Comparison of ENCODE assay signal across 13 cellular contexts in genomic region chr6:42140756-42141602, GRCh38. TPM values are rescaled to one million over a fixed set of nuclear protein-coding genes. Genes with fewer than 3 reads are reported as not detected.
A peak's percentile ranks its signal among the peaks of the same experiment; 100 is the strongest.
DNase-seq lines count a peak whose midpoint lies in the region; ATAC-seq lines count a peak whose summit lies in the region.
"Had no signal": no experiment of that assay in that cellular context is flagged by ENCODE, and none has a peak within 500 bp of the region (broad histone marks: within the 10 kb centered on the region; RNA-seq: fewer than 3 reads in every experiment).

No MANE protein-coding gene starts in this region.

- peak overlapping the region; percentile 81 for H3K18ac ChIP-seq in mesendoderm (ENCODE audit: low read length)

- H3K4me1 Mint-ChIP-seq in activated CD8-positive, alpha-beta T cell treated with anti-CD3 and anti-CD28 coated beads, Interleukin-2, amount 10 ng/mL, durations not matched to agents 7 days and 5 days (ENCODE audit: low read depth), result peaks cover 8% of the 10 kb centered on the region
- H3K4me1 Mint-ChIP-seq in natural killer cell treated with Interleukin-12 subunit alpha and Interleukin-12 subunit beta and Interleukin-15 and Interleukin-18, amount 100 ng/mL, for 72 hours (ENCODE audit: low read depth in 2 of 2), result peaks cover 5 to 6% of the 10 kb centered on the region in 2 donors

- peak overlapping the region; percentile 92 for H3K4me2 ChIP-seq in mesendoderm (ENCODE audit: low read length)

- intact Hi-C loops in Right ventricle myocardium superior (cut with DNase I), result no loop called here
- intact Hi-C loops in cardiac septum (cut with DNase I), result no loop called here

- H3K4me3 ChIP-seq in ectodermal cell (ENCODE audit: insufficient read depth, low read depth, low read length), result peak overlapping the region; percentile 56
- peak overlapping the region; percentile 91 for H3K4me3 ChIP-seq in mesendoderm (ENCODE audit: low read length)
- peak overlapping the region; percentile 9 for H3K4me3 ChIP-seq in urinary bladder (ENCODE audit: low read depth, low read length)

- peak; percentile 54 for DNase-seq in Right ventricle myocardium superior
- DNase-seq in cardiac septum (ENCODE audit: low spot score), result no peak
- no peak for DNase-seq in mesendoderm
- DNase-seq in activated CD8-positive, alpha-beta T cell treated with anti-CD3 and anti-CD28 coated beads, Interleukin-2, amount 10 ng/mL, durations not matched to agents 7 days and 5 days, result no peak
- DNase-seq in natural killer cell treated with Interleukin-12 subunit alpha and Interleukin-12 subunit beta and Interleukin-15 and Interleukin-18, amount 100 ng/mL, for 72 hours (ENCODE audit: low spot score), result no peak
- DNase-seq in COLO829 (ENCODE audit: low spot score), result no peak
- DNase-seq: activated CD4-positive, CD25-positive, alpha-beta regulatory T cell; glutamatergic neuron; GOT3 had no signal

- ATAC-seq in Right ventricle myocardium superior (ENCODE audit: poor library complexity), result no peak
- no peak for ATAC-seq in activated CD8-positive, alpha-beta T cell treated with anti-CD3 and anti-CD28 coated beads, Interleukin-2, amount 10 ng/mL, durations not matched to agents 7 days and 5 days
- no peak for ATAC-seq in natural killer cell treated with Interleukin-12 subunit alpha and Interleukin-12 subunit beta and Interleukin-15 and Interleukin-18, amount 100 ng/mL, for 72 hours

- peak overlapping the region; percentile 33 for H2AK5ac ChIP-seq in mesendoderm (ENCODE audit: low read length)

- no peaks in the 10 kb centered on the region for H3K36me3 Mint-ChIP-seq in activated CD8-positive, alpha-beta T cell treated with anti-CD3 and anti-CD28 coated beads, Interleukin-2, amount 10 ng/mL, durations not matched to agents 7 days and 5 days (ENCODE audit: low read depth)
- no peaks in the 10 kb centered on the region for H3K36me3 Mint-ChIP-seq in natural killer cell treated with Interleukin-12 subunit alpha and Interleukin-12 subunit beta and Interleukin-15 and Interleukin-18, amount 100 ng/mL, for 72 hours

- no peak overlapping the region for H4K5ac ChIP-seq in mesendoderm (ENCODE audit: low read length)

- H2BK5ac ChIP-seq in mesendoderm (ENCODE audit: low read length), result peak overlapping the region; percentile 46

- no peak overlapping the region for H4K8ac ChIP-seq in mesendoderm (ENCODE audit: low read depth, low read length)

- no peak overlapping the region for H2BK15ac ChIP-seq in mesendoderm (replicated peaks; ENCODE audit: low read depth)

- H3K79me2 ChIP-seq in mesendoderm (ENCODE audit: control insufficient read depth, insufficient read depth, low read length), result peaks cover 35% of the 10 kb centered on the region

- peaks cover 32% of the 10 kb centered on the region for H3K27me3 Mint-ChIP-seq in activated CD8-positive, alpha-beta T cell treated with anti-CD3 and anti-CD28 coated beads, Interleukin-2, amount 10 ng/mL, durations not matched to agents 7 days and 5 days (ENCODE audit: low read depth)
- H3K27me3 Mint-ChIP-seq in natural killer cell treated with Interleukin-12 subunit alpha and Interleukin-12 subunit beta and Interleukin-15 and Interleukin-18, amount 100 ng/mL, for 72 hours, result peaks cover 18 to 29% of the 10 kb centered on the region in 2 donors

- H3K36me3 ChIP-seq in ectodermal cell (ENCODE audit: control insufficient read depth, insufficient read depth, low read length) (no peaks in the 10 kb centered on the region), mesendoderm (ENCODE audit: control insufficient read depth, insufficient read depth, low read length) (no peaks in the 10 kb centered on the region), urinary bladder (ENCODE audit: insufficient read depth) (no peaks in the 10 kb centered on the region)

- H3K9me3 ChIP-seq in ectodermal cell (ENCODE audit: control insufficient read depth, low read length), result no peaks in the 10 kb centered on the region

- H3K79me1 ChIP-seq in mesendoderm (ENCODE audit: low read length), result peaks cover 11% of the 10 kb centered on the region

- H3K4me3 Mint-ChIP-seq in activated CD8-positive, alpha-beta T cell treated with anti-CD3 and anti-CD28 coated beads, Interleukin-2, amount 10 ng/mL, durations not matched to agents 7 days and 5 days, result no peak overlapping the region
- no peak overlapping the region for H3K4me3 Mint-ChIP-seq in natural killer cell treated with Interleukin-12 subunit alpha and Interleukin-12 subunit beta and Interleukin-15 and Interleukin-18, amount 100 ng/mL, for 72 hours

- WGBS in ectodermal cell, 2 experiments, result 65 to 70% methylated on average over 9 of the region's 9 CpGs
- no CpG with 5 or more reads among the region's 9 CpGs for WGBS in mesendoderm (ENCODE audit: extremely low coverage, insufficient coverage, low lambda C conversion rate)
- WGBS in urinary bladder, result 74% methylated on average over 9 of the region's 9 CpGs

- peak overlapping the region; percentile 89 for H3K56ac ChIP-seq in mesendoderm (ENCODE audit: low read length)

- H2BK120ac ChIP-seq in mesendoderm (ENCODE audit: low read depth, low read length), result no peak overlapping the region

- H3K4me1 ChIP-seq in ectodermal cell (ENCODE audit: control insufficient read depth, insufficient read depth, low read length) (peaks cover 17% of the 10 kb centered on the region), mesendoderm (ENCODE audit: control insufficient read depth, low read depth, low read length) (peaks cover 28% of the 10 kb centered on the region), urinary bladder (ENCODE audit: insufficient read depth) (no peaks in the 10 kb centered on the region)

- peaks cover 27% of the 10 kb centered on the region for H3K27me3 ChIP-seq in ectodermal cell (ENCODE audit: control insufficient read depth, insufficient read depth, low read length, poor library complexity, severe bottlenecking)
- H3K27me3 ChIP-seq in mesendoderm (ENCODE audit: insufficient read depth, low read length, poor library complexity), result no peaks in the 10 kb centered on the region

- no peak overlapping the region for H3K27ac Mint-ChIP-seq in activated CD8-positive, alpha-beta T cell treated with anti-CD3 and anti-CD28 coated beads, Interleukin-2, amount 10 ng/mL, durations not matched to agents 7 days and 5 days
- no peak overlapping the region for H3K27ac Mint-ChIP-seq in natural killer cell treated with Interleukin-12 subunit alpha and Interleukin-12 subunit beta and Interleukin-15 and Interleukin-18, amount 100 ng/mL, for 72 hours

- POLR2A ChIA-PET in activated CD8-positive, alpha-beta T cell treated with anti-CD3 and anti-CD28 coated beads, Interleukin-2, amount 10 ng/mL, durations not matched to agents 7 days and 5 days (lab: Charles Lee), result no interaction called here

- no peak overlapping the region for H3K23ac ChIP-seq in mesendoderm (ENCODE audit: low read length)

- CTCF ChIA-PET in activated CD8-positive, alpha-beta T cell treated with anti-CD3 and anti-CD28 coated beads, Interleukin-2, amount 10 ng/mL, durations not matched to agents 7 days and 5 days (lab: Charles Lee), result no interaction called here

- H3K27ac ChIP-seq in ectodermal cell (ENCODE audit: insufficient read depth, low read depth, low read length, poor library complexity, severe bottlenecking) (no peak overlapping the region), mesendoderm (ENCODE audit: low read depth, low read length) (peak overlapping the region; percentile 64), urinary bladder (ENCODE audit: low read depth) (peak overlapping the region; percentile 19)

- no peak overlapping the region for H3K4ac ChIP-seq in mesendoderm (ENCODE audit: low read depth, low read length)

- H3K9ac ChIP-seq in mesendoderm (ENCODE audit: low read length), result peak overlapping the region; percentile 92

- H3K9me3 Mint-ChIP-seq in activated CD8-positive, alpha-beta T cell treated with anti-CD3 and anti-CD28 coated beads, Interleukin-2, amount 10 ng/mL, durations not matched to agents 7 days and 5 days (ENCODE audit: insufficient read depth), result no peaks in the 10 kb centered on the region
- no peaks in the 10 kb centered on the region for H3K9me3 Mint-ChIP-seq in natural killer cell treated with Interleukin-12 subunit alpha and Interleukin-12 subunit beta and Interleukin-15 and Interleukin-18, amount 100 ng/mL, for 72 hours

RNA-seq across cellular contexts. Expression of gene C6orf132, which starts 1.4 kb away (rescaled TPM):
- total RNA-seq in Right ventricle myocardium superior (1.9 TPM), cardiac septum (1.3 TPM), urinary bladder (2.7 TPM)
- polyA plus RNA-seq in ectodermal cell (2013, experiment 1 of 4), result 4.2 TPM
- polyA plus RNA-seq in ectodermal cell (2013, experiment 2 of 4), result 5.8 TPM
- polyA plus RNA-seq in ectodermal cell (2013, experiment 3 of 4), result 3.6 TPM
- polyA plus RNA-seq in ectodermal cell (2013, experiment 4 of 4), result 3.5 TPM
- 41.7 TPM for polyA plus RNA-seq in mesendoderm (2013, experiment 1 of 2)
- polyA plus RNA-seq in mesendoderm (2013, experiment 2 of 2), result 44.6 TPM
- 4.4 TPM for polyA plus RNA-seq in urinary bladder
- under 1 TPM in 1 of 2 experiments, not detected in 1; 0.03 TPM for total RNA-seq in activated CD8-positive, alpha-beta T cell treated with anti-CD3 and anti-CD28 coated beads, Interleukin-2, amount 10 ng/mL, durations not matched to agents 7 days and 5 days
- total RNA-seq in natural killer cell treated with Interleukin-12 subunit alpha and Interleukin-12 subunit beta and Interleukin-15 and Interleukin-18, amount 100 ng/mL, for 72 hours, result under 1 TPM; 0.17 to 0.42 TPM
- total RNA-seq: pulmonary artery endothelial cell had no signal
- polyA plus RNA-seq: CD14-positive monocyte had no signal

RNA-seq across cellular contexts. Expression of gene GUCA1A, which starts 32.2 kb away (rescaled TPM):
- total RNA-seq in Right ventricle myocardium superior (not detected), cardiac septum (not detected), urinary bladder (2.5 TPM)
- 2.4 TPM for polyA plus RNA-seq in ectodermal cell (2013, experiment 1 of 4)
- polyA plus RNA-seq in ectodermal cell (2013, experiment 2 of 4), result 4.7 TPM
- 4.2 TPM for polyA plus RNA-seq in ectodermal cell (2013, experiment 3 of 4)
- polyA plus RNA-seq in ectodermal cell (2013, experiment 4 of 4), result 5.0 TPM
- 0.73 TPM for polyA plus RNA-seq in mesendoderm (2013, experiment 1 of 2)
- polyA plus RNA-seq in mesendoderm (2013, experiment 2 of 2), result 0.78 TPM
- 0.16 TPM for polyA plus RNA-seq in urinary bladder
- not detected for total RNA-seq in activated CD8-positive, alpha-beta T cell treated with anti-CD3 and anti-CD28 coated beads, Interleukin-2, amount 10 ng/mL, durations not matched to agents 7 days and 5 days
- not detected for total RNA-seq in natural killer cell treated with Interleukin-12 subunit alpha and Interleukin-12 subunit beta and Interleukin-15 and Interleukin-18, amount 100 ng/mL, for 72 hours
- total RNA-seq: pulmonary artery endothelial cell had no signal
- polyA plus RNA-seq: CD14-positive monocyte had no signal

RNA-seq across cellular contexts. Expression of gene GUCA1B, which starts 53.8 kb away (rescaled TPM):
- total RNA-seq in Right ventricle myocardium superior, result 0.46 TPM
- 2.6 TPM for total RNA-seq in cardiac septum
- polyA plus RNA-seq in ectodermal cell (2013, experiment 1 of 4), result 0.63 TPM
- polyA plus RNA-seq in ectodermal cell (2013, experiment 2 of 4), result 0.94 TPM
- polyA plus RNA-seq in ectodermal cell (2013, experiment 3 of 4), result 0.91 TPM
- 0.89 TPM for polyA plus RNA-seq in ectodermal cell (2013, experiment 4 of 4)
- polyA plus RNA-seq in mesendoderm (2013, experiment 1 of 2), result 0.06 TPM
- 0.11 TPM for polyA plus RNA-seq in mesendoderm (2013, experiment 2 of 2)
- 0.95 TPM for total RNA-seq in urinary bladder
- polyA plus RNA-seq in urinary bladder, result 0.30 TPM
- 1 to 10 TPM in 1 of 2 experiments, under 1 TPM in 1; 0.84 to 1.0 TPM for total RNA-seq in activated CD8-positive, alpha-beta T cell treated with anti-CD3 and anti-CD28 coated beads, Interleukin-2, amount 10 ng/mL, durations not matched to agents 7 days and 5 days
- 1 to 10 TPM in 1 of 2 donors, under 1 TPM in 1; 0.95 to 2.2 TPM for total RNA-seq in natural killer cell treated with Interleukin-12 subunit alpha and Interleukin-12 subunit beta and Interleukin-15 and Interleukin-18, amount 100 ng/mL, for 72 hours

Comparison
In these comparisons a context has a peak if more than half of its experiments do, and no peak if none do; other contexts are left out.
1. H3K4me3 ChIP-seq: peak in every context shown above with its lines; median percentile 91 in mesendoderm; 56 in ectodermal cell; 9 in urinary bladder.